In genomic region chr16:67514382-67514828, GRCh38 we compare ENCODE assay signal across 8 cellular contexts. TPM values are rescaled to one million over a fixed set of nuclear protein-coding genes. Genes with fewer than 3 reads are reported as not detected.
DNase-seq lines count a peak whose midpoint lies in the region; ATAC-seq, FAIRE-seq and TF ChIP-seq lines count a peak whose summit lies in the region.

No MANE protein-coding gene starts in this region.

- H3K36me3 ChIP-seq in HAP-1 (replicated peaks) (no peaks in the 10 kb centered on the region), kidney (ENCODE audit: control insufficient read depth in 1 of 2, insufficient read depth in 2 of 2, low read length in 2 of 2) (no peaks in the 10 kb centered on the region)

- H3K4me1 Mint-ChIP-seq in brain, result peaks cover 11% of the 10 kb centered on the region

- no peak overlapping the region for H3K27ac ChIP-seq in kidney (ENCODE audit: low read depth in 2 of 2, low read length in 2 of 2)

- in situ Hi-C loops in HAP-1 (cut with MboI; ENCODE audit: low sequenced_read_pairs), result no loop called here

- no peaks in the 10 kb centered on the region for H3K9me3 ChIP-seq in HAP-1
- H3K9me3 ChIP-seq in kidney (ENCODE audit: control insufficient read depth in 1 of 2, low read length in 2 of 2), result no peaks in the 10 kb centered on the region

- DNase-seq in EL, result peak; percentile 83
- peak; percentile 83 to 87 for DNase-seq in HAP-1 (ENCODE audit: low spot score in 2 of 2)
- peak; percentile 65 for DNase-seq in NCI-H1694 treated with DMSO at 0.1 percent for 48 hours (lab: John Stamatoyannopoulos, UW)
- DNase-seq in UCSD-AML1 (lab: John Stamatoyannopoulos, UW; ENCODE audit: unreplicated experiment), result peak; percentile 76
- peak; percentile 86 for DNase-seq in kidney
- peak; percentile 82 for DNase-seq in stimulated activated CD4-positive, alpha-beta T cell treated with anti-CD3 and anti-CD28 coated beads, Interleukin-4, amount 100 ng/mL, for 24 hours

- H3K27me3 ChIP-seq in HAP-1 (ENCODE audit: low read depth), result no peaks in the 10 kb centered on the region

- intact Hi-C loops in kidney (cut with DNase I), result no loop called here

- no peak overlapping the region for H3K4me3 Mint-ChIP-seq in brain

- no peak for ATAC-seq in GM21526 (IDR thresholded peaks at IDR 0.05; ENCODE audit: low FRiP score, unreplicated experiment)

- H3K4me3 ChIP-seq in HAP-1 (no peak overlapping the region), kidney (ENCODE audit: low read length in 2 of 2) (no peak overlapping the region)

- peaks cover 12% of the 10 kb centered on the region for H3K27me3 Mint-ChIP-seq in brain

- H3K36me3 Mint-ChIP-seq in brain, result no peaks in the 10 kb centered on the region

- FAIRE-seq in kidney (lab: Jason Lieb, UNC), result no peak

- peaks cover 0 to 2% (median 0%) of the 10 kb centered on the region in 5 experiments for H3K9me3 Mint-ChIP-seq in brain

- H3K4me1 ChIP-seq in HAP-1 (0 out of 2 replicates have a peak, but pooled peaks cover 3% of the 10 kb centered on the region), kidney (ENCODE audit: control insufficient read depth in 1 of 2, insufficient read depth in 1 of 2, low read depth in 1 of 2, low read length in 2 of 2) (peaks cover 6 to 8% of the 10 kb centered on the region in 2 donors)

- H3K9ac ChIP-seq in kidney (ENCODE audit: low read length in 2 of 2), result no peak overlapping the region

- TF ChIP-seq CTCF in brain (conservative IDR thresholded peaks at IDR 0.05) (peak; percentile 72 to 80), kidney (IDR thresholded peaks at IDR 0.05; ENCODE audit: borderline replicate concordance, extremely low read depth, insufficient read depth) (peak; percentile 65)

- H3K27ac Mint-ChIP-seq in brain, result peak overlapping the region in 1 of 5 experiments; percentile 79

RNA-seq across cellular contexts. Expression of gene RIPOR1, which starts 14.2 kb away (rescaled TPM):
- polyA plus RNA-seq in brain (ENCODE audit: insufficient read depth, low read depth, low replicate concordance) (64.2 TPM), kidney (ENCODE audit: insufficient read depth, low read depth, low replicate concordance) (60.9 TPM)
- total RNA-seq in kidney, result 116 TPM

RNA-seq across cellular contexts. Expression of gene AGRP, which starts 31.1 kb away (rescaled TPM):
- 0.49 TPM for polyA plus RNA-seq in brain (ENCODE audit: insufficient read depth, low read depth, low replicate concordance)
- not detected for total RNA-seq in kidney
- polyA plus RNA-seq in kidney (ENCODE audit: insufficient read depth, low read depth, low replicate concordance), result 2.7 TPM

RNA-seq across cellular contexts. Expression of gene ATP6V0D1, which starts 33.4 kb away (rescaled TPM):
- polyA plus RNA-seq in brain (ENCODE audit: insufficient read depth, low read depth, low replicate concordance) (208 TPM), kidney (ENCODE audit: insufficient read depth, low read depth, low replicate concordance) (208 TPM)
- total RNA-seq in kidney, result 100 TPM

RNA-seq across cellular contexts. Expression of gene CTCF, which starts 47.9 kb away (rescaled TPM):
- polyA plus RNA-seq in brain (ENCODE audit: insufficient read depth, low read depth, low replicate concordance), result 58.2 TPM
- 42.6 TPM for total RNA-seq in kidney
- 20.4 TPM for polyA plus RNA-seq in kidney (ENCODE audit: insufficient read depth, low read depth, low replicate concordance)
